ENCODE assay signal across 28 cellular contexts in genomic region chr15:33034588-33034987, GRCh38.
"Had no signal": no experiment of that assay in that cellular context is flagged by ENCODE, and none has a peak within 500 bp of the region (broad histone marks: within the 10 kb centered on the region; RNA-seq: fewer than 3 reads in every experiment).

No MANE protein-coding gene starts in this region.

- H3K4me3 ChIP-seq: esophagus muscularis mucosa, gastrocnemius medialis, heart left ventricle had no signal

- H3K27ac Mint-ChIP-seq: activated CD4-positive, alpha-beta memory T cell treated with anti-CD3 and anti-CD28 coated beads, Interleukin-2, amount 10 ng/mL, durations not matched to agents 7 days and 5 days; activated CD4-positive, alpha-beta T cell treated with anti-CD3 and anti-CD28 coated beads, Interleukin-2, amount 10 ng/mL, durations not matched to agents 7 days and 5 days; activated naive CD8-positive, alpha-beta T cell; activated T-helper 17 cell treated with anti-CD3 and anti-CD28 coated beads, Interleukin-2, amount 50 U/mL, for 72 hours; effector memory CD8-positive, alpha-beta T cell; WTC11 had no signal

- H3K36me3 ChIP-seq: brain microvascular endothelial cell, esophagus muscularis mucosa, gastrocnemius medialis, heart left ventricle had no signal

- DNase-seq: activated CD4-positive, alpha-beta memory T cell treated with anti-CD3 and anti-CD28 coated beads, Interleukin-2, amount 10 ng/mL, durations not matched to agents 7 days and 5 days; activated CD4-positive, alpha-beta T cell treated with anti-CD3 and anti-CD28 coated beads for 1 hour; activated CD4-positive, alpha-beta T cell treated with anti-CD3 and anti-CD28 coated beads for 4 hours; activated CD4-positive, alpha-beta T cell treated with anti-CD3 and anti-CD28 coated beads, Interleukin-2, amount 10 ng/mL, durations not matched to agents 7 days and 5 days; activated CD4-positive, alpha-beta T cell treated with anti-CD3 and anti-CD28 coated beads, Interleukin-2, amount 50 U/mL, for 4 hours; activated effector memory CD4-positive, alpha-beta T cell treated with Interleukin-2 at 50 U/mL for 16 hours; activated gamma-delta T cell treated with Interleukin-2 at 50 U/mL for 16 hours; activated naive CD4-positive, alpha-beta T cell treated with anti-CD3 and anti-CD28 coated beads, Interleukin-2, amount 50 U/mL, for 16 hours; activated naive CD4-positive, alpha-beta T cell treated with Interleukin-2 at 50 U/mL for 16 hours; activated T-cell treated with anti-CD3 and anti-CD28 coated beads, Interleukin-2, amount 50 U/mL, for 4 hours; amniotic stem cell; anterior cingulate cortex; brain microvascular endothelial cell; cortex of kidney; dermis blood vessel endothelial cell; effector CD4-positive, alpha-beta T cell; effector memory CD8-positive, alpha-beta T cell; erythroblast; foreskin keratinocyte; gastrocnemius medialis; glutamatergic neuron; heart left ventricle; T-helper 2 cell had no signal

- H3K4me1 Mint-ChIP-seq: activated CD4-positive, alpha-beta memory T cell treated with anti-CD3 and anti-CD28 coated beads, Interleukin-2, amount 10 ng/mL, durations not matched to agents 7 days and 5 days; activated CD4-positive, alpha-beta T cell treated with anti-CD3 and anti-CD28 coated beads, Interleukin-2, amount 10 ng/mL, durations not matched to agents 7 days and 5 days had no signal

- H3K9me3 Mint-ChIP-seq: activated CD4-positive, alpha-beta memory T cell treated with anti-CD3 and anti-CD28 coated beads, Interleukin-2, amount 10 ng/mL, durations not matched to agents 7 days and 5 days; activated CD4-positive, alpha-beta T cell treated with anti-CD3 and anti-CD28 coated beads, Interleukin-2, amount 10 ng/mL, durations not matched to agents 7 days and 5 days; activated T-cell treated with anti-CD3 and anti-CD28 coated beads, Interleukin-2, amount 50 U/mL, for 4 hours; activated T-helper 17 cell treated with anti-CD3 and anti-CD28 coated beads, Interleukin-2, amount 50 U/mL, for 72 hours; central memory CD8-positive, alpha-beta T cell had no signal

- H3K36me3 Mint-ChIP-seq: activated naive CD8-positive, alpha-beta T cell; WTC11 had no signal

- H3K27ac ChIP-seq: brain microvascular endothelial cell, esophagus muscularis mucosa, foreskin keratinocyte, gastrocnemius medialis, heart left ventricle had no signal

- H3K9me3 ChIP-seq: esophagus muscularis mucosa, gastrocnemius medialis, heart left ventricle had no signal

- H3K4me1 ChIP-seq: esophagus muscularis mucosa had no signal

- H3K27me3 ChIP-seq: brain microvascular endothelial cell, esophagus muscularis mucosa, foreskin keratinocyte, gastrocnemius medialis, heart left ventricle had no signal

- ATAC-seq: activated T-cell treated with anti-CD3 and anti-CD28 coated beads, Interleukin-2, amount 50 U/mL, for 4 hours; activated T-helper 17 cell treated with anti-CD3 and anti-CD28 coated beads, Interleukin-2, amount 50 U/mL, for 72 hours; effector memory CD8-positive, alpha-beta T cell; foreskin keratinocyte; gastrocnemius medialis; heart left ventricle; WTC11 had no signal

- H3K27me3 Mint-ChIP-seq: activated CD4-positive, alpha-beta T cell treated with anti-CD3 and anti-CD28 coated beads, Interleukin-2, amount 10 ng/mL, durations not matched to agents 7 days and 5 days; activated naive CD8-positive, alpha-beta T cell; activated T-helper 17 cell treated with anti-CD3 and anti-CD28 coated beads, Interleukin-2, amount 50 U/mL, for 72 hours; central memory CD8-positive, alpha-beta T cell; effector memory CD8-positive, alpha-beta T cell had no signal

- H3K4me3 Mint-ChIP-seq: activated CD4-positive, alpha-beta memory T cell treated with anti-CD3 and anti-CD28 coated beads, Interleukin-2, amount 10 ng/mL, durations not matched to agents 7 days and 5 days; activated CD4-positive, alpha-beta T cell treated with anti-CD3 and anti-CD28 coated beads, Interleukin-2, amount 10 ng/mL, durations not matched to agents 7 days and 5 days; activated naive CD8-positive, alpha-beta T cell; activated T-cell treated with anti-CD3 and anti-CD28 coated beads, Interleukin-2, amount 50 U/mL, for 4 hours; activated T-helper 17 cell treated with anti-CD3 and anti-CD28 coated beads, Interleukin-2, amount 50 U/mL, for 72 hours; central memory CD8-positive, alpha-beta T cell; effector memory CD8-positive, alpha-beta T cell; WTC11 had no signal
